Comparison of ENCODE assay signal across 8 cellular contexts in genomic region chr12:13211859-13212664, GRCh38. TPM values are rescaled to one million over a fixed set of nuclear protein-coding genes. Genes with fewer than 3 reads are reported as not detected.
DNase-seq lines count a peak whose midpoint lies in the region; ATAC-seq, FAIRE-seq and TF ChIP-seq lines count a peak whose summit lies in the region.

No MANE protein-coding gene starts in this region.

- H3K36me3 ChIP-seq in spleen: peaks cover 0 to 49% (median 0%) of the 10 kb centered on the region in 6 donors

- WGBS in spleen, 5 donors: 55 to 68% (median 66%) methylated on average over 8 of the region's 8 CpGs

- H3K27ac ChIP-seq in spleen: no peak overlapping the region

- no peaks in the 10 kb centered on the region for H3K27me3 ChIP-seq in spleen (replicated peaks in 1 of 7)

- H3K4me3 ChIP-seq in spleen: no peak overlapping the region

- peak; percentile 88 for FAIRE-seq in GM12892 (lab: Jason Lieb, UNC)

- TF ChIP-seq POLR2A in GM12892 (IDR thresholded peaks at IDR 0.05; ENCODE audit: low read depth, low read length) (no peak), spleen (IDR thresholded peaks at IDR 0.05) (no peak)

- no peak for ATAC-seq in HG03097 (IDR thresholded peaks at IDR 0.05; ENCODE audit: low FRiP score, unreplicated experiment)
- no peak for ATAC-seq in esophagus mucosa

- intact Hi-C loops in spleen (cut with DNase I; ENCODE audit: low total_unique reads): no loop called here

- DNase-seq in GM12892 (ENCODE audit: insufficient read length): no peak
- peak; percentile 67 for DNase-seq in NCI-H128 (lab: John Stamatoyannopoulos, UW; ENCODE audit: unreplicated experiment)
- DNase-seq in T-helper 1 cell: peak; percentile 30 to 72 (median 60)
- DNase-seq in amniotic epithelial cell (ENCODE audit: low read depth): peak; percentile 63
- peak; percentile 41 to 81 for DNase-seq in hippocampal formation (lab: John Stamatoyannopoulos, UW)
- no peak for DNase-seq in spleen

- peaks cover 0 to 45% (median 14%) of the 10 kb centered on the region in 6 donors for H3K4me1 ChIP-seq in spleen

- peak in 10 of 11 experiments; percentile 52 to 85 (median 80) for TF ChIP-seq CTCF in spleen (IDR thresholded peaks at IDR 0.05 in 8 of 11, conservative IDR thresholded peaks at IDR 0.05 in 3 of 11)

- H3K9me3 ChIP-seq in spleen: no peaks in the 10 kb centered on the region

RNA-seq across cellular contexts. Expression of gene EMP1, which starts 15.5 kb away (rescaled TPM):
- 0.36 TPM for polyA plus RNA-seq in GM12892 (2012; ENCODE audit: missing spikeins)
- 100 to 1,000 TPM in 2 of 7 donors, 10 to 100 TPM in 5; 52.6 to 170 (median 82.4) TPM for total RNA-seq in spleen
- 10 to 100 TPM in 1 of 3 donors, 1 to 10 TPM in 2; 4.9 to 11.1 (median 6.8) TPM for polyA plus RNA-seq in spleen
- total RNA-seq in esophagus mucosa: 1,972 TPM

Comparison
In these comparisons a context has a peak if more than half of its experiments do, and no peak if none do; other contexts are left out.
1. DNase-seq: peak in NCI-H128 (single experiment), T-helper 1 cell (5 of 5), amniotic epithelial cell (single experiment) and hippocampal formation (2 of 2); none in GM12892 (single experiment) and spleen (single experiment).
2. RNA of gene EMP1, which starts 15.5 kb away (total RNA-seq): 1,972 TPM in esophagus mucosa (single experiment); 52.6 to 170 TPM in spleen; every median in the first group is over 10 times any median in the second.